In genomic region chr2:32792416-32792815, GRCh38 we compare ENCODE assay signal across 2 cellular contexts.
A peak's percentile ranks its signal among the peaks of the same experiment; 100 is the strongest.
TF ChIP-seq lines count a peak whose summit lies in the region.

No MANE protein-coding gene starts in this region.

TF ChIP-seq in WTC11, 78 proteins besides CTCF, POLR2A, EP300 and RAD21 (continued from another document):
- TF ChIP-seq NR2C2 (CRISPR knock-in tag; IDR thresholded peaks at IDR 0.05) (no peak), ZNF416 (CRISPR knock-in tag; IDR thresholded peaks at IDR 0.05) (no peak), ZNF423 (CRISPR knock-in tag; IDR thresholded peaks at IDR 0.05) (no peak), CDX4 (CRISPR knock-in tag; IDR thresholded peaks at IDR 0.05; ENCODE audit: borderline replicate concordance) (no peak), OVOL2 (CRISPR knock-in tag; IDR thresholded peaks at IDR 0.05; ENCODE audit: borderline replicate concordance) (no peak), ZBTB21 (CRISPR knock-in tag; IDR thresholded peaks at IDR 0.05; ENCODE audit: borderline replicate concordance) (no peak), NFE2L1 (CRISPR knock-in tag; IDR thresholded peaks at IDR 0.05) (no peak), HMGXB4 (CRISPR knock-in tag; IDR thresholded peaks at IDR 0.05) (no peak), RORB (CRISPR knock-in tag; IDR thresholded peaks at IDR 0.05) (no peak)

TF ChIP-seq in endothelial cell of umbilical vein, 7 proteins besides CTCF, POLR2A, EP300 and RAD21:
- TF ChIP-seq FOS (IDR thresholded peaks at IDR 0.05; ENCODE audit: borderline replicate concordance, insufficient read depth, low read length) (peak; percentile 16), JUN (IDR thresholded peaks at IDR 0.05; ENCODE audit: borderline replicate concordance, insufficient read depth, insufficient read length, low read depth) (peak; percentile 44), MYC (IDR thresholded peaks at IDR 0.05; ENCODE audit: low read depth, low read length) (no peak), POLR2AphosphoS5 (IDR thresholded peaks at IDR 0.05; ENCODE audit: insufficient read depth, low read depth, low read length) (peak; percentile 87), EZH2 (IDR thresholded peaks at IDR 0.05; ENCODE audit: borderline replicate concordance, low read depth, low read length, severe bottlenecking) (no peak), GATA2 (IDR thresholded peaks at IDR 0.05; ENCODE audit: insufficient read depth, insufficient read length, low read depth, low read length) (peak; percentile 95), MAX (IDR thresholded peaks at IDR 0.05; ENCODE audit: insufficient read depth, insufficient read length) (no peak)
